Comparison of ENCODE assay signal across 9 cellular contexts in genomic region chr10:6062101-6062771, GRCh38.
A peak's percentile ranks its signal among the peaks of the same experiment; 100 is the strongest.
DNase-seq lines count a peak whose midpoint lies in the region; TF ChIP-seq lines count a peak whose summit lies in the region.
"Had no signal": no experiment of that assay in that cellular context is flagged by ENCODE, and none has a peak within 500 bp of the region (broad histone marks: within the 10 kb centered on the region; RNA-seq: fewer than 3 reads in every experiment).

Gene IL2RA (minus strand): TSS chr10:6062367. CDS start chr10:6062151, 216 bp downstream.

- H3K9me3 ChIP-seq in effector memory CD4-positive, alpha-beta T cell (ENCODE audit: control insufficient read depth, low read length): no peaks in the 10 kb centered on the region

- DNase-seq in activated CD4-positive, alpha-beta T cell treated with anti-CD3 and anti-CD28 coated beads, Interleukin-2, amount 50 U/mL, for 1 hour: peak; percentile 44
- peak; percentile 48 to 56 (median 54) for DNase-seq in effector memory CD4-positive, alpha-beta T cell
- peak in 2 of 3 donors; percentile 68 to 71 for DNase-seq in stimulated activated CD4-positive, alpha-beta T cell treated with anti-CD3 and anti-CD28 coated beads, TNF-alpha, amount 100 ng/mL, for 48 hours (ENCODE audit: low read depth in 3 of 3)
- DNase-seq in posterior cingulate gyrus: no peak
- no peak for DNase-seq in SW 1271 (lab: John Stamatoyannopoulos, UW)
- no peak for DNase-seq in DMS79 treated with DMSO at 0.1 percent for 48 hours (lab: John Stamatoyannopoulos, UW)
- DNase-seq in HK-2 (ENCODE audit: unreplicated experiment): no peak

- H3K4me3 ChIP-seq in effector memory CD4-positive, alpha-beta T cell (ENCODE audit: insufficient read depth, low read depth, low read length, poor library complexity, severe bottlenecking): peak within 1 kb of the TSS; percentile 75
- H3K4me3 ChIP-seq: neural progenitor cell had no signal

- no peaks in the 10 kb centered on the region for H3K27me3 ChIP-seq in effector memory CD4-positive, alpha-beta T cell (replicated peaks; ENCODE audit: control insufficient read depth, insufficient read depth, low read length, poor library complexity, severe bottlenecking)
- H3K27me3 ChIP-seq: neural progenitor cell had no signal

- peak; percentile 29 for TF ChIP-seq POLR2A in GM19193 (IDR thresholded peaks at IDR 0.05; ENCODE audit: extremely low read depth, insufficient read depth, insufficient read length)

- intact Hi-C loops in posterior cingulate gyrus (cut with DNase I): no loop called here

- H3K27ac ChIP-seq in effector memory CD4-positive, alpha-beta T cell (ENCODE audit: insufficient read depth, low read length, poor library complexity, severe bottlenecking): peak within 1 kb of the TSS; percentile 93
- H3K27ac ChIP-seq: neural progenitor cell had no signal

- H3K36me3 ChIP-seq in effector memory CD4-positive, alpha-beta T cell (ENCODE audit: control insufficient read depth, insufficient read depth, low read length): no peaks in the 10 kb centered on the region
- H3K36me3 ChIP-seq: neural progenitor cell had no signal

- H3K4me1 ChIP-seq in effector memory CD4-positive, alpha-beta T cell (ENCODE audit: control insufficient read depth, insufficient read depth, low read length, poor library complexity, severe bottlenecking): peaks cover 41% of the 10 kb centered on the region
- H3K4me1 ChIP-seq: neural progenitor cell had no signal

Comparison
In these comparisons a context has a peak if more than half of its experiments do, and no peak if none do; other contexts are left out.
1. DNase-seq: peak in activated CD4-positive, alpha-beta T cell treated with anti-CD3 and anti-CD28 coated beads, Interleukin-2, amount 50 U/mL, for 1 hour (single experiment), effector memory CD4-positive, alpha-beta T cell (3 of 3) and stimulated activated CD4-positive, alpha-beta T cell treated with anti-CD3 and anti-CD28 coated beads, TNF-alpha, amount 100 ng/mL, for 48 hours (2 of 3); none in posterior cingulate gyrus (0 of 10), SW 1271 (0 of 2), DMS79 treated with DMSO at 0.1 percent for 48 hours (single experiment) and HK-2 (single experiment).